11 cellular contexts compared by ENCODE assay signal in genomic region chr11:2375964-2376551, GRCh38. TPM values are rescaled to one million over a fixed set of nuclear protein-coding genes. Genes with fewer than 3 reads are reported as not detected.
DNase-seq lines count a peak whose midpoint lies in the region; ATAC-seq, FAIRE-seq and TF ChIP-seq lines count a peak whose summit lies in the region.
"Had no signal": no experiment of that assay in that cellular context is flagged by ENCODE, and none has a peak within 500 bp of the region (broad histone marks: within the 10 kb centered on the region; RNA-seq: fewer than 3 reads in every experiment).

No MANE protein-coding gene starts in this region.

- H3K4me3 Mint-ChIP-seq in activated T-cell treated with anti-CD3 and anti-CD28 coated beads, Interleukin-2, amount 50 U/mL, for 72 hours, result peak overlapping the region; percentile 53 to 65
- peak overlapping the region; percentile 46 for H3K4me3 Mint-ChIP-seq in activated CD8-positive, alpha-beta T cell treated with anti-CD3 and anti-CD28 coated beads for 36 hours

- CTCF ChIA-PET in activated CD8-positive, alpha-beta T cell treated with anti-CD3 and anti-CD28 coated beads for 36 hours (lab: Charles Lee), result interaction anchor here (1.1 to 3.2 kb wide), 4 partner anchors 23 to 189 kb away, joined by 3 to 26 read pairs (median 12); partner anchors contain the start of gene TSSC4

- ATAC-seq in activated T-cell treated with anti-CD3 and anti-CD28 coated beads, Interleukin-2, amount 50 U/mL, for 72 hours (replicated peaks in 1 of 2), result no peak
- ATAC-seq in activated CD8-positive, alpha-beta T cell treated with anti-CD3 and anti-CD28 coated beads for 36 hours, result no peak

- H3K36me3 Mint-ChIP-seq in activated T-cell treated with anti-CD3 and anti-CD28 coated beads, Interleukin-2, amount 50 U/mL, for 72 hours (ENCODE audit: insufficient read depth in 2 of 2), result no peaks in the 10 kb centered on the region
- peaks cover 4% of the 10 kb centered on the region for H3K36me3 Mint-ChIP-seq in activated CD8-positive, alpha-beta T cell treated with anti-CD3 and anti-CD28 coated beads for 36 hours (ENCODE audit: low read depth)

- no peaks in the 10 kb centered on the region for H3K27me3 Mint-ChIP-seq in activated T-cell treated with anti-CD3 and anti-CD28 coated beads, Interleukin-2, amount 50 U/mL, for 72 hours (ENCODE audit: low read depth)
- no peaks in the 10 kb centered on the region for H3K27me3 Mint-ChIP-seq in activated CD8-positive, alpha-beta T cell treated with anti-CD3 and anti-CD28 coated beads for 36 hours

- peak; percentile 86 for FAIRE-seq in islet of Langerhans (lab: Jason Lieb, UNC)

- intact Hi-C loops in activated CD8-positive, alpha-beta T cell treated with anti-CD3 and anti-CD28 coated beads for 36 hours (cut with micrococcal nuclease), result no loop called here

- H3K27ac Mint-ChIP-seq in activated T-cell treated with anti-CD3 and anti-CD28 coated beads, Interleukin-2, amount 50 U/mL, for 72 hours, result no peak overlapping the region
- no peak overlapping the region for H3K27ac Mint-ChIP-seq in activated CD8-positive, alpha-beta T cell treated with anti-CD3 and anti-CD28 coated beads for 36 hours

- no peak for TF ChIP-seq CTCF in activated CD8-positive, alpha-beta T cell treated with anti-CD3 and anti-CD28 coated beads for 36 hours (IDR thresholded peaks at IDR 0.05)

- no peak for DNase-seq in activated T-cell treated with anti-CD3 and anti-CD28 coated beads, Interleukin-2, amount 50 U/mL, for 72 hours
- no peak for DNase-seq in activated T-cell treated with anti-CD3 and anti-CD28 coated beads, Interleukin-2, amount 50 U/mL, for 1 hour
- no peak for DNase-seq in activated CD8-positive, alpha-beta T cell treated with anti-CD3 and anti-CD28 coated beads for 36 hours
- DNase-seq in renal cortical epithelial cell (ENCODE audit: low read depth) (peak; percentile 92), ecto neural progenitor cell (ENCODE audit: low spot score) (no peak), substantia nigra (lab: John Stamatoyannopoulos, UW) (no peak), NCI-H748 treated with DMSO at 0.1 percent for 48 hours (lab: John Stamatoyannopoulos, UW) (no peak)
- DNase-seq: activated CD4-positive, alpha-beta T cell treated with anti-CD3 and anti-CD28 coated beads, Interleukin-2, amount 50 U/mL, for 4 hours; brain microvascular endothelial cell; NCI-H2227 treated with DMSO at 0.1 percent for 48 hours had no signal

- no peaks in the 10 kb centered on the region for H3K9me3 Mint-ChIP-seq in activated T-cell treated with anti-CD3 and anti-CD28 coated beads, Interleukin-2, amount 50 U/mL, for 72 hours
- H3K9me3 Mint-ChIP-seq in activated CD8-positive, alpha-beta T cell treated with anti-CD3 and anti-CD28 coated beads for 36 hours, result no peaks in the 10 kb centered on the region

- H3K4me1 Mint-ChIP-seq in activated T-cell treated with anti-CD3 and anti-CD28 coated beads, Interleukin-2, amount 50 U/mL, for 72 hours (ENCODE audit: low read depth), result peaks cover 24% of the 10 kb centered on the region
- H3K4me1 Mint-ChIP-seq in activated CD8-positive, alpha-beta T cell treated with anti-CD3 and anti-CD28 coated beads for 36 hours (ENCODE audit: low read depth), result peaks cover 21% of the 10 kb centered on the region

- POLR2A ChIA-PET in activated CD8-positive, alpha-beta T cell treated with anti-CD3 and anti-CD28 coated beads for 36 hours (lab: Charles Lee), result interaction anchor here (1.0 to 3.8 kb wide), 4 partner anchors 9 to 73 kb away, joined by 3 to 24 read pairs (median 6); partner anchors contain the start of gene TSSC4

- H3K27ac ChIP-seq in substantia nigra (ENCODE audit: low read depth, low read length, poor library complexity, severe bottlenecking), result no peak overlapping the region
- H3K27ac ChIP-seq: brain microvascular endothelial cell had no signal

RNA-seq across cellular contexts. Expression of gene CD81, which starts 1.1 kb away (rescaled TPM):
- 100 to 1,000 TPM; 116 to 122 TPM for total RNA-seq in activated T-cell treated with anti-CD3 and anti-CD28 coated beads, Interleukin-2, amount 50 U/mL, for 72 hours
- 100 to 1,000 TPM; 133 to 138 TPM for total RNA-seq in activated CD8-positive, alpha-beta T cell treated with anti-CD3 and anti-CD28 coated beads for 36 hours
- total RNA-seq in renal cortical epithelial cell, result 131 and 666 TPM in 2 replicates

RNA-seq across cellular contexts. Expression of gene TSSC4, which starts 24.5 kb away (rescaled TPM):
- 10 to 100 TPM; 50.6 to 52.2 TPM for total RNA-seq in activated T-cell treated with anti-CD3 and anti-CD28 coated beads, Interleukin-2, amount 50 U/mL, for 72 hours
- 10 to 100 TPM; 36.2 to 38.9 TPM for total RNA-seq in activated CD8-positive, alpha-beta T cell treated with anti-CD3 and anti-CD28 coated beads for 36 hours
- total RNA-seq in renal cortical epithelial cell, result 46.1 and 73.3 TPM in 2 replicates
